Comparison of ENCODE assay signal across 3 cellular contexts in the genomic region with DNA sequence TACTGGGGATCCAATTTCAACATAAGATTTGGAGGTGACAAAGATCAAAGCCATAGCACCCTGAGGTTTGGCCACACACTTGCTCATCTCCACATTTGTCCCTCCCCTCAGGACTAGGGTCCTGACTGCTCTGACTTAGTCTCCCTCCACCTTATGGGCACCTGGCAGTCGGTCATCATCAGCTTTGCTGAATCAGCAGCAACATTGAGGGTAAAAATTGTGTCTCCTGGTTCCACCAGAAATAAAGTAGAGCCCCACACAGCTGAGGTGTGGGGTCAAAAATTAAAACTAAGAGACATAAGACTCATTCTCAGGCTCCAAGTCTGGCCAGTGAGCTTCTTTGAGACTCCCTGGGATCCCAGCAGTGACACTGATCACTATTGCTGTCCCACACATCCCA.
TF ChIP-seq lines count a peak whose summit lies in the region.

No MANE protein-coding gene starts in this region.

TF ChIP-seq in A549, 52 proteins besides CTCF, POLR2A, EP300 and RAD21:
- TF ChIP-seq HDAC2 (IDR thresholded peaks at IDR 0.05) (no peak), ZC3H11A (IDR thresholded peaks at IDR 0.05) (no peak), ZSCAN20 (CRISPR knock-in tag; IDR thresholded peaks at IDR 0.05) (no peak), GATA3 (IDR thresholded peaks at IDR 0.05; ENCODE audit: borderline replicate concordance) (no peak), MAZ (IDR thresholded peaks at IDR 0.05; ENCODE audit: borderline replicate concordance, low read depth, low read length) (no peak), RNF2 (IDR thresholded peaks at IDR 0.05; ENCODE audit: borderline replicate concordance, low read depth) (no peak), FOXS1 (CRISPR knock-in tag; IDR thresholded peaks at IDR 0.05) (no peak)
- TF ChIP-seq, protein P1, sequence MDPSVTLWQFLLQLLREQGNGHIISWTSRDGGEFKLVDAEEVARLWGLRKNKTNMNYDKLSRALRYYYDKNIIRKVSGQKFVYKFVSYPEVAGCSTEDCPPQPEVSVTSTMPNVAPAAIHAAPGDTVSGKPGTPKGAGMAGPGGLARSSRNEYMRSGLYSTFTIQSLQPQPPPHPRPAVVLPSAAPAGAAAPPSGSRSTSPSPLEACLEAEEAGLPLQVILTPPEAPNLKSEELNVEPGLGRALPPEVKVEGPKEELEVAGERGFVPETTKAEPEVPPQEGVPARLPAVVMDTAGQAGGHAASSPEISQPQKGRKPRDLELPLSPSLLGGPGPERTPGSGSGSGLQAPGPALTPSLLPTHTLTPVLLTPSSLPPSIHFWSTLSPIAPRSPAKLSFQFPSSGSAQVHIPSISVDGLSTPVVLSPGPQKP (IDR thresholded peaks at IDR 0.05; ENCODE audit: low read depth, low read length) = no peak
- TF ChIP-seq, protein P2, sequence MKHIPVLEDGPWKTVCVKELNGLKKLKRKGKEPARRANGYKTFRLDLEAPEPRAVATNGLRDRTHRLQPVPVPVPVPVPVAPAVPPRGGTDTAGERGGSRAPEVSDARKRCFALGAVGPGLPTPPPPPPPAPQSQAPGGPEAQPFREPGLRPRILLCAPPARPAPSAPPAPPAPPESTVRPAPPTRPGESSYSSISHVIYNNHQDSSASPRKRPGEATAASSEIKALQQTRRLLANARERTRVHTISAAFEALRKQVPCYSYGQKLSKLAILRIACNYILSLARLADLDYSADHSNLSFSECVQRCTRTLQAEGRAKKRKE (CRISPR knock-in tag; IDR thresholded peaks at IDR 0.05; ENCODE audit: low read depth) = no peak
TF ChIP-seq in A549: peak in this region for 0.

TF ChIP-seq in K562, 482 proteins besides CTCF, POLR2A, EP300 and RAD21 (continues in another document):
- no peak for TF ChIP-seq ZNF217 (CRISPR knock-in tag; IDR thresholded peaks at IDR 0.05)
- no peak for TF ChIP-seq SAFB (IDR thresholded peaks at IDR 0.05; ENCODE audit: borderline replicate concordance, low read depth, low read length)
- TF ChIP-seq MAFK (IDR thresholded peaks at IDR 0.05; ENCODE audit: low read length) = peak; percentile 81
- TF ChIP-seq, protein P3, sequence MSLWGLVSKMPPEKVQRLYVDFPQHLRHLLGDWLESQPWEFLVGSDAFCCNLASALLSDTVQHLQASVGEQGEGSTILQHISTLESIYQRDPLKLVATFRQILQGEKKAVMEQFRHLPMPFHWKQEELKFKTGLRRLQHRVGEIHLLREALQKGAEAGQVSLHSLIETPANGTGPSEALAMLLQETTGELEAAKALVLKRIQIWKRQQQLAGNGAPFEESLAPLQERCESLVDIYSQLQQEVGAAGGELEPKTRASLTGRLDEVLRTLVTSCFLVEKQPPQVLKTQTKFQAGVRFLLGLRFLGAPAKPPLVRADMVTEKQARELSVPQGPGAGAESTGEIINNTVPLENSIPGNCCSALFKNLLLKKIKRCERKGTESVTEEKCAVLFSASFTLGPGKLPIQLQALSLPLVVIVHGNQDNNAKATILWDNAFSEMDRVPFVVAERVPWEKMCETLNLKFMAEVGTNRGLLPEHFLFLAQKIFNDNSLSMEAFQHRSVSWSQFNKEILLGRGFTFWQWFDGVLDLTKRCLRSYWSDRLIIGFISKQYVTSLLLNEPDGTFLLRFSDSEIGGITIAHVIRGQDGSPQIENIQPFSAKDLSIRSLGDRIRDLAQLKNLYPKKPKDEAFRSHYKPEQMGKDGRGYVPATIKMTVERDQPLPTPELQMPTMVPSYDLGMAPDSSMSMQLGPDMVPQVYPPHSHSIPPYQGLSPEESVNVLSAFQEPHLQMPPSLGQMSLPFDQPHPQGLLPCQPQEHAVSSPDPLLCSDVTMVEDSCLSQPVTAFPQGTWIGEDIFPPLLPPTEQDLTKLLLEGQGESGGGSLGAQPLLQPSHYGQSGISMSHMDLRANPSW (CRISPR knock-in tag; IDR thresholded peaks at IDR 0.05) = peak; percentile 38; the same call in 1 of the 2 replicates
- TF ChIP-seq ZNF444 (CRISPR knock-in tag; IDR thresholded peaks at IDR 0.05) = no peak
- TF ChIP-seq DMBX1 (CRISPR knock-in tag; IDR thresholded peaks at IDR 0.05; ENCODE audit: borderline replicate concordance) = no peak
- TF ChIP-seq MEF2A (IDR thresholded peaks at IDR 0.05; ENCODE audit: control insufficient read depth, low read depth, low read length) = no peak
- TF ChIP-seq SIN3B (IDR thresholded peaks at IDR 0.05; ENCODE audit: low read depth) = no peak
- no peak for TF ChIP-seq TOE1 (IDR thresholded peaks at IDR 0.05; ENCODE audit: borderline replicate concordance)
- no peak for TF ChIP-seq TOE1 (CRISPR knock-in tag; IDR thresholded peaks at IDR 0.05; ENCODE audit: borderline replicate concordance, low read depth)
- no peak for TF ChIP-seq BMI1 (IDR thresholded peaks at IDR 0.05; ENCODE audit: low read length)
- no peak for TF ChIP-seq ZNF586 (CRISPR knock-in tag; conservative IDR thresholded peaks at IDR 0.05)
- TF ChIP-seq SMARCA5 (IDR thresholded peaks at IDR 0.05) = no peak
- TF ChIP-seq PHF20 (IDR thresholded peaks at IDR 0.05; ENCODE audit: partially characterized antibody) = no peak
- TF ChIP-seq, protein P4, sequence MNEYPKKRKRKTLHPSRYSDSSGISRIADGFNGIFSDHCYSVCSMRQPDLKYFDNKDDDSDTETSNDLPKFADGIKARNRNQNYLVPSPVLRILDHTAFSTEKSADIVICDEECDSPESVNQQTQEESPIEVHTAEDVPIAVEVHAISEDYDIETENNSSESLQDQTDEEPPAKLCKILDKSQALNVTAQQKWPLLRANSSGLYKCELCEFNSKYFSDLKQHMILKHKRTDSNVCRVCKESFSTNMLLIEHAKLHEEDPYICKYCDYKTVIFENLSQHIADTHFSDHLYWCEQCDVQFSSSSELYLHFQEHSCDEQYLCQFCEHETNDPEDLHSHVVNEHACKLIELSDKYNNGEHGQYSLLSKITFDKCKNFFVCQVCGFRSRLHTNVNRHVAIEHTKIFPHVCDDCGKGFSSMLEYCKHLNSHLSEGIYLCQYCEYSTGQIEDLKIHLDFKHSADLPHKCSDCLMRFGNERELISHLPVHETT (CRISPR knock-in tag; conservative IDR thresholded peaks at IDR 0.05 in 1 of 2, IDR thresholded peaks at IDR 0.05 in 1 of 2) = 0 out of 4 replicates have a peak, but pooled peaks of 1 of the 2 experiments have one; percentile 62
- no peak for TF ChIP-seq TCF7L2 (IDR thresholded peaks at IDR 0.05; ENCODE audit: low read depth, low read length)
- TF ChIP-seq, protein P5, sequence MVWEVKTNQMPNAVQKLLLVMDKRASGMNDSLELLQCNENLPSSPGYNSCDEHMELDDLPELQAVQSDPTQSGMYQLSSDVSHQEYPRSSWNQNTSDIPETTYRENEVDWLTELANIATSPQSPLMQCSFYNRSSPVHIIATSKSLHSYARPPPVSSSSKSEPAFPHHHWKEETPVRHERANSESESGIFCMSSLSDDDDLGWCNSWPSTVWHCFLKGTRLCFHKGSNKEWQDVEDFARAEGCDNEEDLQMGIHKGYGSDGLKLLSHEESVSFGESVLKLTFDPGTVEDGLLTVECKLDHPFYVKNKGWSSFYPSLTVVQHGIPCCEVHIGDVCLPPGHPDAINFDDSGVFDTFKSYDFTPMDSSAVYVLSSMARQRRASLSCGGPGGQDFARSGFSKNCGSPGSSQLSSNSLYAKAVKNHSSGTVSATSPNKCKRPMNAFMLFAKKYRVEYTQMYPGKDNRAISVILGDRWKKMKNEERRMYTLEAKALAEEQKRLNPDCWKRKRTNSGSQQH (CRISPR knock-in tag; IDR thresholded peaks at IDR 0.05) = no peak
- 0 out of 2 replicates have a peak, but pooled peaks have one; percentile 9 for TF ChIP-seq SMC3 (conservative IDR thresholded peaks at IDR 0.05; ENCODE audit: insufficient read depth, low read depth, low read length)
- TF ChIP-seq C11orf30 (IDR thresholded peaks at IDR 0.05; ENCODE audit: low read depth) = peak; percentile 87
- no peak for TF ChIP-seq ZNF445 (CRISPR knock-in tag; IDR thresholded peaks at IDR 0.05; ENCODE audit: low read depth)
- no peak for TF ChIP-seq DPF2 (IDR thresholded peaks at IDR 0.05)
- peak; percentile 84 for TF ChIP-seq MAFF (IDR thresholded peaks at IDR 0.05; ENCODE audit: low read length)
- no peak for TF ChIP-seq ZFP36 (IDR thresholded peaks at IDR 0.05; ENCODE audit: low read depth, low read length, partially characterized antibody)

TF ChIP-seq in HepG2, 621 proteins besides CTCF, POLR2A, EP300 and RAD21:
- TF ChIP-seq MAFK (conservative IDR thresholded peaks at IDR 0.05 in 1 of 2, IDR thresholded peaks at IDR 0.05 in 1 of 2; ENCODE audit: low read length in 2 of 2) = peak; percentile 49 to 74
- TF ChIP-seq, protein P6, sequence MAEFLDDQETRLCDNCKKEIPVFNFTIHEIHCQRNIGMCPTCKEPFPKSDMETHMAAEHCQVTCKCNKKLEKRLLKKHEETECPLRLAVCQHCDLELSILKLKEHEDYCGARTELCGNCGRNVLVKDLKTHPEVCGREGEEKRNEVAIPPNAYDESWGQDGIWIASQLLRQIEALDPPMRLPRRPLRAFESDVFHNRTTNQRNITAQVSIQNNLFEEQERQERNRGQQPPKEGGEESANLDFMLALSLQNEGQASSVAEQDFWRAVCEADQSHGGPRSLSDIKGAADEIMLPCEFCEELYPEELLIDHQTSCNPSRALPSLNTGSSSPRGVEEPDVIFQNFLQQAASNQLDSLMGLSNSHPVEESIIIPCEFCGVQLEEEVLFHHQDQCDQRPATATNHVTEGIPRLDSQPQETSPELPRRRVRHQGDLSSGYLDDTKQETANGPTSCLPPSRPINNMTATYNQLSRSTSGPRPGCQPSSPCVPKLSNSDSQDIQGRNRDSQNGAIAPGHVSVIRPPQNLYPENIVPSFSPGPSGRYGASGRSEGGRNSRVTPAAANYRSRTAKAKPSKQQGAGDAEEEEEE (CRISPR knock-in tag; IDR thresholded peaks at IDR 0.05; ENCODE audit: borderline replicate concordance) = no peak
- TF ChIP-seq, protein P7, sequence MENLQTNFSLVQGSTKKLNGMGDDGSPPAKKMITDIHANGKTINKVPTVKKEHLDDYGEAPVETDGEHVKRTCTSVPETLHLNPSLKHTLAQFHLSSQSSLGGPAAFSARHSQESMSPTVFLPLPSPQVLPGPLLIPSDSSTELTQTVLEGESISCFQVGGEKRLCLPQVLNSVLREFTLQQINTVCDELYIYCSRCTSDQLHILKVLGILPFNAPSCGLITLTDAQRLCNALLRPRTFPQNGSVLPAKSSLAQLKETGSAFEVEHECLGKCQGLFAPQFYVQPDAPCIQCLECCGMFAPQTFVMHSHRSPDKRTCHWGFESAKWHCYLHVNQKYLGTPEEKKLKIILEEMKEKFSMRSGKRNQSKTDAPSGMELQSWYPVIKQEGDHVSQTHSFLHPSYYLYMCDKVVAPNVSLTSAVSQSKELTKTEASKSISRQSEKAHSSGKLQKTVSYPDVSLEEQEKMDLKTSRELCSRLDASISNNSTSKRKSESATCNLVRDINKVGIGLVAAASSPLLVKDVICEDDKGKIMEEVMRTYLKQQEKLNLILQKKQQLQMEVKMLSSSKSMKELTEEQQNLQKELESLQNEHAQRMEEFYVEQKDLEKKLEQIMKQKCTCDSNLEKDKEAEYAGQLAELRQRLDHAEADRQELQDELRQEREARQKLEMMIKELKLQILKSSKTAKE (CRISPR knock-in tag; IDR thresholded peaks at IDR 0.05; ENCODE audit: borderline replicate concordance) = no peak
- no peak for TF ChIP-seq ZNF619 (CRISPR knock-in tag; IDR thresholded peaks at IDR 0.05)
- no peak for TF ChIP-seq CC2D1A (CRISPR knock-in tag; IDR thresholded peaks at IDR 0.05)
- peak; percentile 50; the same call in 1 of the 2 replicates for TF ChIP-seq MAFF (IDR thresholded peaks at IDR 0.05; ENCODE audit: low read depth, low read length)
- no peak for TF ChIP-seq ZNF589 (CRISPR knock-in tag; conservative IDR thresholded peaks at IDR 0.05)
